Comparison of ENCODE assay signal across 1 cellular context in genomic region chr19:39125554-39126311, GRCh38.
TF ChIP-seq lines count a peak whose summit lies in the region.

Gene PAK4, plus strand, starts transcription at chr19:39125786. Its CDS starts 43,768 bp downstream, at chr19:39169554.

TF ChIP-seq in HEK293, 187 proteins besides CTCF, POLR2A, EP300 and RAD21 (continued from another document and continues in another):
- peak; percentile 8; the same call in 1 of the 2 replicates for TF ChIP-seq ZBTB49 (tag by site-specific recombination; IDR thresholded peaks at IDR 0.05; ENCODE audit: low read depth)
- TF ChIP-seq ZNF266 (tag by site-specific recombination; IDR thresholded peaks at IDR 0.05; ENCODE audit: low read depth) = 0 out of 2 replicates have a peak, but pooled peaks have one; percentile 54
- no peak for TF ChIP-seq TCF7L2 (IDR thresholded peaks at IDR 0.05; ENCODE audit: borderline replicate concordance, low read depth, low read length)
- TF ChIP-seq BCL11A (tag by site-specific recombination; IDR thresholded peaks at IDR 0.05; ENCODE audit: low read depth) = peak; percentile 99
- 0 out of 2 replicates have a peak, but pooled peaks have one; percentile 58 for TF ChIP-seq ZFP41 (tag by site-specific recombination; IDR thresholded peaks at IDR 0.05; ENCODE audit: borderline replicate concordance)
- TF ChIP-seq SP7 (tag by site-specific recombination; IDR thresholded peaks at IDR 0.05) = peak; percentile 97
- TF ChIP-seq REST (tag by site-specific recombination; IDR thresholded peaks at IDR 0.05) = peak; percentile 75
- peak; percentile 97 for TF ChIP-seq ZNF561 (tag by site-specific recombination; IDR thresholded peaks at IDR 0.05; ENCODE audit: borderline replicate concordance)
- no peak; the same call in 1 of the 2 replicates for TF ChIP-seq ZNF548 (tag by site-specific recombination; IDR thresholded peaks at IDR 0.05)
- TF ChIP-seq ZFP69B (tag by site-specific recombination; IDR thresholded peaks at IDR 0.05) = no peak
- no peak for TF ChIP-seq ZNF280C (tag by site-specific recombination; IDR thresholded peaks at IDR 0.05)
- TF ChIP-seq AEBP2 (tag by site-specific recombination; IDR thresholded peaks at IDR 0.05; ENCODE audit: borderline replicate concordance) = no peak
- no peak for TF ChIP-seq ZNF148 (tag by site-specific recombination; IDR thresholded peaks at IDR 0.05; ENCODE audit: borderline replicate concordance)
- TF ChIP-seq ZNF626 (tag by site-specific recombination; IDR thresholded peaks at IDR 0.05) = no peak
- TF ChIP-seq KLF8 (tag by site-specific recombination; IDR thresholded peaks at IDR 0.05) = peak; percentile 99
- TF ChIP-seq KLF10 (tag by site-specific recombination; IDR thresholded peaks at IDR 0.05) = peak; percentile 96
- peak; percentile 64 for TF ChIP-seq MZF1 (tag by site-specific recombination; IDR thresholded peaks at IDR 0.05; ENCODE audit: borderline replicate concordance)
- no peak for TF ChIP-seq ZNF830 (tag by site-specific recombination; IDR thresholded peaks at IDR 0.05; ENCODE audit: low read depth)
- TF ChIP-seq SP3 (tag by site-specific recombination; IDR thresholded peaks at IDR 0.05) = peak; percentile 100
- peak; percentile 76 for TF ChIP-seq ZNF394 (tag by site-specific recombination; IDR thresholded peaks at IDR 0.05; ENCODE audit: borderline replicate concordance)
- peak; percentile 81; the same call in 1 of the 2 replicates for TF ChIP-seq ZSCAN16 (tag by site-specific recombination; IDR thresholded peaks at IDR 0.05)
- peak; percentile 76 for TF ChIP-seq ZNF146 (tag by site-specific recombination; IDR thresholded peaks at IDR 0.05)
- no peak for TF ChIP-seq ZNF529 (tag by site-specific recombination; IDR thresholded peaks at IDR 0.05; ENCODE audit: insufficient replicate concordance)
- peak; percentile 24; the same call in 1 of the 2 replicates for TF ChIP-seq OSR2 (tag by site-specific recombination; IDR thresholded peaks at IDR 0.05)
- TF ChIP-seq ZNF623 (tag by site-specific recombination; IDR thresholded peaks at IDR 0.05) = peak; percentile 41
- TF ChIP-seq ZBTB1 (tag by site-specific recombination; IDR thresholded peaks at IDR 0.05) = peak; percentile 90; the same call in 1 of the 2 replicates
- peak; percentile 97 for TF ChIP-seq ZNF324 (tag by site-specific recombination; IDR thresholded peaks at IDR 0.05)
- TF ChIP-seq ELK4 (IDR thresholded peaks at IDR 0.05; ENCODE audit: borderline replicate concordance, low read depth, low read length) = no peak
- peak; percentile 85; the same call in 1 of the 2 replicates for TF ChIP-seq ZNF645 (tag by site-specific recombination; IDR thresholded peaks at IDR 0.05)
- TF ChIP-seq ZBTB17 (tag by site-specific recombination; IDR thresholded peaks at IDR 0.05) = peak; percentile 85
- peak; percentile 77 for TF ChIP-seq ZBTB8A (tag by site-specific recombination; IDR thresholded peaks at IDR 0.05)
- peak; percentile 93 for TF ChIP-seq ZBTB48 (tag by site-specific recombination; IDR thresholded peaks at IDR 0.05)
- no peak for TF ChIP-seq ZNF114 (tag by site-specific recombination; IDR thresholded peaks at IDR 0.05)
- TF ChIP-seq ZNF777 (tag by site-specific recombination; IDR thresholded peaks at IDR 0.05; ENCODE audit: borderline replicate concordance) = peak; percentile 94; the same call in 1 of the 2 replicates
- TF ChIP-seq ZNF747 (tag by site-specific recombination; IDR thresholded peaks at IDR 0.05) = no peak
- no peak for TF ChIP-seq ZNF513 (tag by site-specific recombination; IDR thresholded peaks at IDR 0.05)
- no peak for TF ChIP-seq ZNF311 (tag by site-specific recombination; IDR thresholded peaks at IDR 0.05; ENCODE audit: borderline replicate concordance)
- peak; percentile 68; the same call in 1 of the 2 replicates for TF ChIP-seq GFI1B (tag by site-specific recombination; IDR thresholded peaks at IDR 0.05)
- TF ChIP-seq HIC1 (tag by site-specific recombination; IDR thresholded peaks at IDR 0.05) = peak; percentile 79
- TF ChIP-seq ZNF514 (tag by site-specific recombination; IDR thresholded peaks at IDR 0.05) = no peak
- peak; percentile 88 for TF ChIP-seq ZNF76 (tag by site-specific recombination; IDR thresholded peaks at IDR 0.05; ENCODE audit: borderline replicate concordance, low read depth)
- TF ChIP-seq ZNF121 (tag by site-specific recombination; IDR thresholded peaks at IDR 0.05) = peak; percentile 25; the same call in 1 of the 2 replicates
- TF ChIP-seq KLF7 (tag by site-specific recombination; IDR thresholded peaks at IDR 0.05; ENCODE audit: borderline replicate concordance) = peak; percentile 98
- TF ChIP-seq SP2 (tag by site-specific recombination; IDR thresholded peaks at IDR 0.05) = peak; percentile 99
- TF ChIP-seq BCL11B (tag by site-specific recombination; IDR thresholded peaks at IDR 0.05; ENCODE audit: low read depth) = peak; percentile 100
